Comparison of ENCODE assay signal across 24 cellular contexts in genomic region chr13:113098163-113098732, GRCh38. TPM values are rescaled to one million over a fixed set of nuclear protein-coding genes. Genes with fewer than 3 reads are reported as not detected.
DNase-seq lines count a peak whose midpoint lies in the region; ATAC-seq and TF ChIP-seq lines count a peak whose summit lies in the region.
"Had no signal": no experiment of that assay in that cellular context is flagged by ENCODE, and none has a peak within 500 bp of the region (broad histone marks: within the 10 kb centered on the region; RNA-seq: fewer than 3 reads in every experiment).

No MANE protein-coding gene starts in this region.

- CTCF ChIA-PET in A673 (lab: Charles Lee): no interaction called here

- H3K4me1 ChIP-seq in trophoblast cell (ENCODE audit: control insufficient read depth in 1 of 2, insufficient read depth in 2 of 2, low read length in 2 of 2) (peaks cover 0 to 2% of the 10 kb centered on the region in 2 experiments), A673 (ENCODE audit: insufficient read depth, low read length, poor library complexity, severe bottlenecking) (no peaks in the 10 kb centered on the region), foreskin keratinocyte (no peaks in the 10 kb centered on the region)
- H3K4me1 ChIP-seq: BE2C, Peyer's patch, suprapubic skin had no signal

- H3K4me1 Mint-ChIP-seq in natural killer cell: no peaks in the 10 kb centered on the region

- no peak overlapping the region for H4K8ac ChIP-seq in trophoblast cell (ENCODE audit: low read depth, low read length)

- H3K27me3 ChIP-seq in trophoblast cell (ENCODE audit: insufficient read depth, low read length) (no peaks in the 10 kb centered on the region), A673 (replicated peaks; ENCODE audit: insufficient read depth, low read depth, low read length, poor library complexity) (peaks cover 4% of the 10 kb centered on the region), foreskin keratinocyte (peaks cover 16% of the 10 kb centered on the region)
- H3K27me3 ChIP-seq: BE2C, Peyer's patch, suprapubic skin had no signal

- no peak overlapping the region for H4K12ac ChIP-seq in trophoblast cell (ENCODE audit: low read depth, low read length)

- no peak overlapping the region for H4K91ac ChIP-seq in trophoblast cell (ENCODE audit: low read depth, low read length)

- no peak overlapping the region for H3K9ac ChIP-seq in trophoblast cell (ENCODE audit: low read length)

- H2BK5ac ChIP-seq in trophoblast cell (ENCODE audit: low read depth, low read length, poor library complexity): no peak overlapping the region

- no peak overlapping the region for H2AFZ ChIP-seq in trophoblast cell (ENCODE audit: insufficient read depth, low read length, poor library complexity)

- H3K9me3 ChIP-seq in trophoblast cell (ENCODE audit: insufficient read depth, low read depth, low read length): peaks cover 2% of the 10 kb centered on the region
- no peaks in the 10 kb centered on the region for H3K9me3 ChIP-seq in A673 (ENCODE audit: low read depth, low read length, poor library complexity, severe bottlenecking)
- H3K9me3 ChIP-seq: BE2C, Peyer's patch, sigmoid colon, suprapubic skin had no signal

- no CpG with 5 or more reads among the region's 29 CpGs for WGBS in trophoblast cell (ENCODE audit: extremely low coverage, insufficient coverage, insufficient read length)

- intact Hi-C loops in A673 (cut with micrococcal nuclease; ENCODE audit: unreplicated experiment): no loop called here
- intact Hi-C loops in natural killer cell (cut with micrococcal nuclease): no loop called here

- POLR2A ChIA-PET in A673 (lab: Charles Lee; ENCODE audit: low non-redundant PET): no interaction called here

- no peak overlapping the region for H3K14ac ChIP-seq in trophoblast cell (ENCODE audit: low read length)

- no peak overlapping the region for H2BK12ac ChIP-seq in trophoblast cell (ENCODE audit: low read length)

- H3K27ac ChIP-seq in trophoblast cell (ENCODE audit: low read depth, low read length): no peak overlapping the region
- no peak overlapping the region for H3K27ac ChIP-seq in A673 (ENCODE audit: low read depth, low read length, poor library complexity, severe bottlenecking)
- H3K27ac ChIP-seq in foreskin keratinocyte: no peak overlapping the region
- H3K27ac ChIP-seq: Peyer's patch, sigmoid colon, suprapubic skin had no signal

- H3K36me3 ChIP-seq in trophoblast cell (ENCODE audit: control insufficient read depth in 1 of 2, insufficient read depth in 2 of 2, low read length in 2 of 2): no peaks in the 10 kb centered on the region
- H3K36me3 ChIP-seq in A673 (ENCODE audit: insufficient read depth, low read length, poor library complexity, severe bottlenecking): no peaks in the 10 kb centered on the region
- H3K36me3 ChIP-seq: BE2C, Peyer's patch, sigmoid colon had no signal

- no peak overlapping the region for H3K18ac ChIP-seq in trophoblast cell (ENCODE audit: low read length)

- no peaks in the 10 kb centered on the region for H3K79me2 ChIP-seq in trophoblast cell (ENCODE audit: control insufficient read depth, insufficient read depth, low read length, poor library complexity)

- H3K27me3 Mint-ChIP-seq in natural killer cell (ENCODE audit: low read depth in 2 of 2): peaks cover 0 to 11% of the 10 kb centered on the region in 2 donors
- H3K27me3 Mint-ChIP-seq: activated CD4-positive, alpha-beta memory T cell treated with anti-CD3 and anti-CD28 coated beads for 36 hours; activated T-cell treated with anti-CD3 and anti-CD28 coated beads, Interleukin-2, amount 50 U/mL, for 24 hours had no signal

- no peaks in the 10 kb centered on the region for H3K36me3 Mint-ChIP-seq in natural killer cell
- H3K36me3 Mint-ChIP-seq: activated CD4-positive, alpha-beta memory T cell treated with anti-CD3 and anti-CD28 coated beads for 36 hours; activated naive CD4-positive, alpha-beta T cell treated with anti-CD3 and anti-CD28 coated beads, Interleukin-2, amount 50 U/mL, for 72 hours had no signal

- H2BK120ac ChIP-seq in trophoblast cell (ENCODE audit: insufficient read depth, low read length, poor library complexity): no peak overlapping the region

- no peaks in the 10 kb centered on the region for H3K79me1 ChIP-seq in trophoblast cell (ENCODE audit: low read length)

- no peak overlapping the region for H3K4me2 ChIP-seq in trophoblast cell (ENCODE audit: low read length)

- no peak overlapping the region for H3K4me3 Mint-ChIP-seq in natural killer cell
- H3K4me3 Mint-ChIP-seq: activated CD4-positive, alpha-beta memory T cell treated with anti-CD3 and anti-CD28 coated beads for 36 hours; activated T-cell treated with anti-CD3 and anti-CD28 coated beads, Interleukin-2, amount 50 U/mL, for 24 hours had no signal

- H2AK5ac ChIP-seq in trophoblast cell (ENCODE audit: low read length): no peak overlapping the region

- peak; percentile 55 for DNase-seq in Daoy (ENCODE audit: low read depth)
- DNase-seq in LHCN-M2 (ENCODE audit: low read depth): peak; percentile 51
- DNase-seq in epidermal melanocyte (ENCODE audit: insufficient read length, low spot score): peak; percentile 49
- peak; percentile 39 to 59 for DNase-seq in trophoblast cell
- DNase-seq in A673 (ENCODE audit: low spot score): no peak
- DNase-seq in natural killer cell: no peak
- DNase-seq in foreskin keratinocyte: no peak
- no peak for DNase-seq in foreskin melanocyte
- DNase-seq: activated CD4-positive, alpha-beta memory T cell treated with anti-CD3 and anti-CD28 coated beads for 36 hours; activated T-cell treated with anti-CD3 and anti-CD28 coated beads, Interleukin-2, amount 50 U/mL, for 24 hours; BE2C; Calu3; caudate nucleus; effector CD4-positive, alpha-beta T cell; hippocampal formation; KG1; NCI-H1048; NCI-H2081; NCI-H774; Peyer's patch; sigmoid colon; stimulated activated CD4-positive, alpha-beta T cell treated with anti-CD3 and anti-CD28 coated beads, Interleukin-4, amount 100 ng/mL, for 24 hours had no signal

- H3K23ac ChIP-seq in trophoblast cell (ENCODE audit: low read length): no peak overlapping the region

- no TSS peak for BruUV-seq in A673 (replicated peaks; lab: Mats Ljungman, UMichigan)

- no peaks in the 10 kb centered on the region for H3K9me3 Mint-ChIP-seq in natural killer cell
- H3K9me3 Mint-ChIP-seq: activated CD4-positive, alpha-beta memory T cell treated with anti-CD3 and anti-CD28 coated beads for 36 hours; activated naive CD4-positive, alpha-beta T cell treated with anti-CD3 and anti-CD28 coated beads, Interleukin-2, amount 50 U/mL, for 72 hours; activated T-cell treated with anti-CD3 and anti-CD28 coated beads, Interleukin-2, amount 50 U/mL, for 24 hours had no signal

- H3K4ac ChIP-seq in trophoblast cell (ENCODE audit: low read depth, low read length): no peak overlapping the region

- no peak for TF ChIP-seq CTCF in A673 (conservative IDR thresholded peaks at IDR 0.05; ENCODE audit: low read depth, low read length)
- no peak for TF ChIP-seq CTCF in natural killer cell (IDR thresholded peaks at IDR 0.05)
- TF ChIP-seq CTCF in foreskin keratinocyte (conservative IDR thresholded peaks at IDR 0.05): no peak

- no peak overlapping the region for H3K4me3 ChIP-seq in trophoblast cell (ENCODE audit: low read depth, low read length)
- H3K4me3 ChIP-seq in A673 (ENCODE audit: low read depth, low read length, poor library complexity, severe bottlenecking): no peak overlapping the region
- H3K4me3 ChIP-seq: Peyer's patch, sigmoid colon, suprapubic skin had no signal

- ATAC-seq in natural killer cell: no peak
- no peak for ATAC-seq in foreskin keratinocyte
- ATAC-seq: activated naive CD4-positive, alpha-beta T cell treated with anti-CD3 and anti-CD28 coated beads, Interleukin-2, amount 50 U/mL, for 72 hours had no signal

- H3K27ac Mint-ChIP-seq in natural killer cell: no peak overlapping the region
- H3K27ac Mint-ChIP-seq: activated CD4-positive, alpha-beta memory T cell treated with anti-CD3 and anti-CD28 coated beads for 36 hours; activated naive CD4-positive, alpha-beta T cell treated with anti-CD3 and anti-CD28 coated beads, Interleukin-2, amount 50 U/mL, for 72 hours; activated T-cell treated with anti-CD3 and anti-CD28 coated beads, Interleukin-2, amount 50 U/mL, for 24 hours had no signal

RNA-seq across cellular contexts. Expression of gene F7, which starts 7.3 kb away (rescaled TPM):
- total RNA-seq in Daoy (2014; rRNA removed; shearing (Covaris generic)): 0.11 TPM in 1 of 2 replicates, not detected in the other
- not detected in 2 replicates for total RNA-seq in LHCN-M2 (2014; rRNA removed)
- polyA plus RNA-seq in LHCN-M2 (2012): 0.06 TPM
- 0.01 and 0.04 TPM in 2 replicates for polyA plus RNA-seq in trophoblast cell (2013)
- not detected in 2 replicates for total RNA-seq in A673 (2021)
- total RNA-seq in natural killer cell: under 1 TPM in 2 of 3 donors, not detected in 1; 0.25 to 0.91 TPM
- not detected in 2 replicates for total RNA-seq in foreskin keratinocyte
- polyA plus RNA-seq in foreskin keratinocyte: not detected in 2 replicates
- total RNA-seq: activated naive CD4-positive, alpha-beta T cell treated with anti-CD3 and anti-CD28 coated beads, Interleukin-2, amount 50 U/mL, for 72 hours; Calu3; sigmoid colon; suprapubic skin had no signal

RNA-seq across cellular contexts. Expression of gene F10, which starts 24.4 kb away (rescaled TPM):
- not detected in 2 replicates for total RNA-seq in Daoy (2014; rRNA removed; shearing (Covaris generic))
- 1.1 and 1.4 TPM in 2 replicates for total RNA-seq in LHCN-M2 (2014; rRNA removed)
- 5.2 TPM for polyA plus RNA-seq in LHCN-M2 (2012)
- polyA plus RNA-seq in trophoblast cell (2013): 0.04 TPM in 1 of 2 replicates, not detected in the other
- total RNA-seq in A673 (2021): not detected in 2 replicates
- total RNA-seq in natural killer cell: not detected
- not detected in 2 replicates for total RNA-seq in foreskin keratinocyte
- not detected in 2 replicates for polyA plus RNA-seq in foreskin keratinocyte
- total RNA-seq: activated CD4-positive, alpha-beta memory T cell treated with anti-CD3 and anti-CD28 coated beads for 36 hours; activated naive CD4-positive, alpha-beta T cell treated with anti-CD3 and anti-CD28 coated beads, Interleukin-2, amount 50 U/mL, for 72 hours; Calu3 had no signal

Comparison
In these comparisons a context has a peak if more than half of its experiments do, and no peak if none do; other contexts are left out.
1. DNase-seq: peak in Daoy (single experiment), LHCN-M2 (single experiment), epidermal melanocyte (single experiment) and trophoblast cell (2 of 2); none in A673 (single experiment), natural killer cell (single experiment), foreskin keratinocyte (0 of 2) and foreskin melanocyte (single experiment).